ENCODE assay signal across 8 cellular contexts in the genomic region with DNA sequence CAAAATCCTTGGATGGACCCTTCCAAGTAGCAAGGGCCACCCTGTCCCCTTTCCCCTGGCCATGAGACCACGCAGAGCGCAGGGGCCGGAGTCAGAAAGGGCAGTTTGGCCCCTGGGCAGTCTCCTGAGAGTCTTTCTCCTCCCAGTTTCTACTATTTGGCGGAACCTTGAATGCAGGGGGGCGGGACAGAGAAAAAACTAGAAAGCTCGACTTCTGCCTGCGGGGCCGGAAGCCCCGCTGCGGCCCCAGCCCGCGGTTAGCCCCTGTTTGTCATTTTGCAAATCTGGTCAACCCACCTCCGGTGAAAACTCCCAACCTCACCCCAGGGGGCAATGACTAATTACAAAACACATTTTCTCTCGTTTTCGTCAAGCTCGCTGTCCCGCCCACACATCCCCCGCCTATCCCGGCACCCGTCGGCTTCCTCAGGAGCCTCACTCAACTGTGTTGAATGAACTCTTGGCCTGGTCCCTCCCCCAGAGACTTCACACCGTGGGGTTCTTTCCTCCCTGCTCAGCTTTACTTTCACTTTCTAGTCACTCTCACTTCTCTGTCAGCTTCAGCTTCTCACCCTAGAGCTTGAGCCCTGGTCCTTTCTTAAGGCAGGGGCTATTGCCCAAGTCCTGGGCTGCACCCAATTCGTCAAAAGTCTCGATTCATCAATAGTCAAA.
DNase-seq lines count a peak whose midpoint lies in the region; ATAC-seq, FAIRE-seq and TF ChIP-seq lines count a peak whose summit lies in the region.

No MANE protein-coding gene starts in this region.

- FAIRE-seq in RCC 7860 (lab: Jason Lieb, UNC): peak; percentile 83

- peaks cover 84% of the 10 kb centered on the region for H3K4me1 Mint-ChIP-seq in CD4-positive, alpha-beta T cell (ENCODE audit: low read depth)

- CTCF ChIA-PET in CD4-positive, alpha-beta T cell (lab: Charles Lee): interaction anchor here (0.6 to 4.1 kb wide), 17 partner anchors 9 to 109 kb away, joined by 3 to 30 read pairs (median 5); partner anchors contain the start of gene IRF2BPL

- peak overlapping the region; percentile 39 for H3K4me3 ChIP-seq in neuron (ENCODE audit: low read length)
- H3K4me3 ChIP-seq in stomach: peak overlapping the region; percentile 37 to 46 (median 40)

- H3K27ac ChIP-seq in CD4-positive, alpha-beta T cell (ENCODE audit: low read depth, low read length): peak overlapping the region; percentile 86
- peak overlapping the region; percentile 59 to 98 (median 93) for H3K27ac ChIP-seq in stomach

- POLR2A ChIA-PET in CD4-positive, alpha-beta T cell (lab: Charles Lee): interaction anchor here (0.6 to 3.0 kb wide), 36 partner anchors 9 to 359 kb away, joined by 3 to 81 read pairs (median 5); partner anchors contain the start of genes ANGEL1, CIPC, GSTZ1 and IRF2BPL

- TF ChIP-seq EP300 in stomach (IDR thresholded peaks at IDR 0.05): no peak

- H3K27ac Mint-ChIP-seq in CD4-positive, alpha-beta T cell: peak overlapping the region; percentile 89

- H2AFZ ChIP-seq in neuron (ENCODE audit: low read depth, low read length): peak overlapping the region; percentile 73

- H3K27me3 ChIP-seq in CD4-positive, alpha-beta T cell (ENCODE audit: control insufficient read depth, insufficient read depth, low read length): no peaks in the 10 kb centered on the region
- no peaks in the 10 kb centered on the region for H3K27me3 ChIP-seq in neuron (ENCODE audit: insufficient read depth, low read length)
- H3K27me3 ChIP-seq in stomach: no peaks in the 10 kb centered on the region

- H3K4me3 Mint-ChIP-seq in CD4-positive, alpha-beta T cell: peak overlapping the region; percentile 74

- 1 to 6% (median 4%) methylated on average over 24 of the region's 24 CpGs for WGBS in stomach, 5 donors

- H3K36me3 ChIP-seq in neuron (ENCODE audit: insufficient read depth, low read length) (no peaks in the 10 kb centered on the region), stomach (no peaks in the 10 kb centered on the region)

- intact Hi-C loops in CD4-positive, alpha-beta T cell (cut with DNase I, micrococcal nuclease): loop anchor here in 1 of 2 experiments (2.0 kb wide), 1 partner anchor 61 kb away; no protein-coding TSS in a partner anchor
- intact Hi-C loops in stomach (cut with DNase I; ENCODE audit: low total_unique reads): no loop called here

- H3K4me1 ChIP-seq in neuron (ENCODE audit: insufficient read depth, low read length) (peaks cover 35% of the 10 kb centered on the region), stomach (peaks cover 25 to 72% (median 50%) of the 10 kb centered on the region in 4 donors)

- H3K36me3 Mint-ChIP-seq in CD4-positive, alpha-beta T cell (ENCODE audit: low read depth): no peaks in the 10 kb centered on the region

- TF ChIP-seq POLR2A in stomach (IDR thresholded peaks at IDR 0.05): no peak

- H3K9me3 ChIP-seq in CD4-positive, alpha-beta T cell (ENCODE audit: control insufficient read depth, low read length): no peaks in the 10 kb centered on the region
- no peaks in the 10 kb centered on the region for H3K9me3 ChIP-seq in neuron (ENCODE audit: low read length)
- H3K9me3 ChIP-seq in stomach: no peaks in the 10 kb centered on the region

- no peak for TF ChIP-seq CTCF in CD4-positive, alpha-beta T cell (IDR thresholded peaks at IDR 0.05)
- no peak for TF ChIP-seq CTCF in stomach (IDR thresholded peaks at IDR 0.05)

- peak; percentile 84 to 97 (median 90) for DNase-seq in CD4-positive, alpha-beta T cell
- peak; percentile 91 for DNase-seq in RCC 7860 (ENCODE audit: low spot score)
- DNase-seq in activated T-helper 9 cell treated with anti-CD3 and anti-CD28 coated beads, Interleukin-2, amount 50 U/mL, for 16 hours (ENCODE audit: low read depth): peak; percentile 94
- DNase-seq in fibroblast of the conjunctiva (ENCODE audit: low read depth): peak; percentile 88
- peak; percentile 77 for DNase-seq in stomach

- ATAC-seq in CD4-positive, alpha-beta T cell (ENCODE audit: poor library complexity): peak; percentile 95
- ATAC-seq in GM19328 (IDR thresholded peaks at IDR 0.05; ENCODE audit: unreplicated experiment) (peak; percentile 89), HG03457 (IDR thresholded peaks at IDR 0.05; ENCODE audit: unreplicated experiment) (peak; percentile 66)

- no peaks in the 10 kb centered on the region for H3K9me3 Mint-ChIP-seq in CD4-positive, alpha-beta T cell

- H3K27me3 Mint-ChIP-seq in CD4-positive, alpha-beta T cell: no peaks in the 10 kb centered on the region

Comparison
In these comparisons a context has a peak if more than half of its experiments do, and no peak if none do; other contexts are left out.
1. Peak in every context shown above with its lines: DNase-seq, ATAC-seq, H3K4me3 ChIP-seq and H3K27ac ChIP-seq.